1 cellular context compared by ENCODE assay signal in the genomic region with DNA sequence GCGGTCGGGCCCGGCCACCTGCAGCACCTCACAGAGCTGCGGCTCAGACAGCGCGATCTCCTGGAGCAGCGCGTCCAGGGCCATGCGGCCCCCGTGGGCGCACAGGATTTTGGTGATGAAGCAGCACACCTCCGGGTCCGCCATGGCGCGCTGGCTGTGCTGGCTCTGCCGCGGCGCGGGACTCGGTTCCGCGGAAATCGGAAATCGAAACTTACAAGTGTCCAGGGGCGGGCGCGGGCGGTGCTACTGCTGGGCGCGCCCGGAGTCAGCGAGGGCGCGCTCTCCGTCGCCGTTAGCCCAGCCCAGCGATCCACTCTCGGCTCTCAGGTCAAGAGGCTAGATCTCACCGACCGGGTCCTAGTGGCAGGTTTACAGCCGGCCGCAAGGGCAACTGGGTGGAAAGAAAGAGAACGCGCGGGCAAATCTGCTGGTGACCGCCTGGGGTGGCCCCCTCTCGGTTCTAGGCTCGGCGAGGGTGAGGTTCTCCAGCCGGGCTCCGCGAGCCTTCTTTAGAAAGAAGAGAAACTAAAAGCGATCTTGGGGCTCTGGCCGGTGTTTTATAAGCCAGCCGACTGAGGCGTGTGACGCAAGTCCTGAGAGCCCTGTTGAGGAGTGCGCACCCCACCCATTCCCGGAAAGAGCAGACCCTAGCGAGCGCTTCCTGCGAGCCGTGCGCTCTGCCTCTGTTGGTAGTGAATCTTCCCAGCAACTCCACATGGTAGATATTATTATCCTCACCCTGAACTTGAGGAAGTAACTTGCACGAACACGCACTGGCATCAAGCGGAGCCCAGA.
TF ChIP-seq lines count a peak whose summit lies in the region.

A gene (minus strand): TSS at position 533 of the 795 bp plus-strand sequence. CDS start 389 bp downstream, at position 144.

TF ChIP-seq in HepG2, 621 proteins besides CTCF, POLR2A, EP300 and RAD21 (continued from another document):
- TF ChIP-seq, protein P1, sequence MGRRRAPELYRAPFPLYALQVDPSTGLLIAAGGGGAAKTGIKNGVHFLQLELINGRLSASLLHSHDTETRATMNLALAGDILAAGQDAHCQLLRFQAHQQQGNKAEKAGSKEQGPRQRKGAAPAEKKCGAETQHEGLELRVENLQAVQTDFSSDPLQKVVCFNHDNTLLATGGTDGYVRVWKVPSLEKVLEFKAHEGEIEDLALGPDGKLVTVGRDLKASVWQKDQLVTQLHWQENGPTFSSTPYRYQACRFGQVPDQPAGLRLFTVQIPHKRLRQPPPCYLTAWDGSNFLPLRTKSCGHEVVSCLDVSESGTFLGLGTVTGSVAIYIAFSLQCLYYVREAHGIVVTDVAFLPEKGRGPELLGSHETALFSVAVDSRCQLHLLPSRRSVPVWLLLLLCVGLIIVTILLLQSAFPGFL (CRISPR knock-in tag; IDR thresholded peaks at IDR 0.05), result no peak
- TF ChIP-seq KAT7 (CRISPR knock-in tag; IDR thresholded peaks at IDR 0.05; ENCODE audit: borderline replicate concordance) (peak; percentile 54; the same call in 1 of the 2 replicates), MTA1 (CRISPR knock-in tag; IDR thresholded peaks at IDR 0.05; ENCODE audit: borderline replicate concordance) (peak; percentile 17; the same call in 1 of the 2 replicates), ZMYM3 (CRISPR knock-in tag; IDR thresholded peaks at IDR 0.05) (peak; percentile 61; the same call in 1 of the 2 replicates), ZNF441 (CRISPR knock-in tag; IDR thresholded peaks at IDR 0.05; ENCODE audit: borderline replicate concordance) (peak; percentile 71), SALL2 (CRISPR knock-in tag; IDR thresholded peaks at IDR 0.05) (peak; percentile 50; the same call in 1 of the 2 replicates), MATR3 (CRISPR knock-in tag; IDR thresholded peaks at IDR 0.05) (no peak), NCOA2 (CRISPR knock-in tag; IDR thresholded peaks at IDR 0.05) (no peak), ATF1 (CRISPR knock-in tag; IDR thresholded peaks at IDR 0.05) (no peak), AHR (CRISPR knock-in tag; IDR thresholded peaks at IDR 0.05) (0 out of 2 replicates have a peak, but pooled peaks have one; percentile 21), ZNF234 (CRISPR knock-in tag; conservative IDR thresholded peaks at IDR 0.05) (no peak), RFX3 (CRISPR knock-in tag; IDR thresholded peaks at IDR 0.05) (no peak)
- TF ChIP-seq, protein P2, sequence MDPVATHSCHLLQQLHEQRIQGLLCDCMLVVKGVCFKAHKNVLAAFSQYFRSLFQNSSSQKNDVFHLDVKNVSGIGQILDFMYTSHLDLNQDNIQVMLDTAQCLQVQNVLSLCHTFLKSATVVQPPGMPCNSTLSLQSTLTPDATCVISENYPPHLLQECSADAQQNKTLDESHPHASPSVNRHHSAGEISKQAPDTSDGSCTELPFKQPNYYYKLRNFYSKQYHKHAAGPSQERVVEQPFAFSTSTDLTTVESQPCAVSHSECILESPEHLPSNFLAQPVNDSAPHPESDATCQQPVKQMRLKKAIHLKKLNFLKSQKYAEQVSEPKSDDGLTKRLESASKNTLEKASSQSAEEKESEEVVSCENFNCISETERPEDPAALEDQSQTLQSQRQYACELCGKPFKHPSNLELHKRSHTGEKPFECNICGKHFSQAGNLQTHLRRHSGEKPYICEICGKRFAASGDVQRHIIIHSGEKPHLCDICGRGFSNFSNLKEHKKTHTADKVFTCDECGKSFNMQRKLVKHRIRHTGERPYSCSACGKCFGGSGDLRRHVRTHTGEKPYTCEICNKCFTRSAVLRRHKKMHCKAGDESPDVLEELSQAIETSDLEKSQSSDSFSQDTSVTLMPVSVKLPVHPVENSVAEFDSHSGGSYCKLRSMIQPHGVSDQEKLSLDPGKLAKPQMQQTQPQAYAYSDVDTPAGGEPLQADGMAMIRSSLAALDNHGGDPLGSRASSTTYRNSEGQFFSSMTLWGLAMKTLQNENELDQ (CRISPR knock-in tag; IDR thresholded peaks at IDR 0.05; ENCODE audit: borderline replicate concordance), result no peak
- TF ChIP-seq, protein P3, sequence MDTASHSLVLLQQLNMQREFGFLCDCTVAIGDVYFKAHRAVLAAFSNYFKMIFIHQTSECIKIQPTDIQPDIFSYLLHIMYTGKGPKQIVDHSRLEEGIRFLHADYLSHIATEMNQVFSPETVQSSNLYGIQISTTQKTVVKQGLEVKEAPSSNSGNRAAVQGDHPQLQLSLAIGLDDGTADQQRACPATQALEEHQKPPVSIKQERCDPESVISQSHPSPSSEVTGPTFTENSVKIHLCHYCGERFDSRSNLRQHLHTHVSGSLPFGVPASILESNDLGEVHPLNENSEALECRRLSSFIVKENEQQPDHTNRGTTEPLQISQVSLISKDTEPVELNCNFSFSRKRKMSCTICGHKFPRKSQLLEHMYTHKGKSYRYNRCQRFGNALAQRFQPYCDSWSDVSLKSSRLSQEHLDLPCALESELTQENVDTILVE (CRISPR knock-in tag; IDR thresholded peaks at IDR 0.05), result no peak
- TF ChIP-seq, protein P4, sequence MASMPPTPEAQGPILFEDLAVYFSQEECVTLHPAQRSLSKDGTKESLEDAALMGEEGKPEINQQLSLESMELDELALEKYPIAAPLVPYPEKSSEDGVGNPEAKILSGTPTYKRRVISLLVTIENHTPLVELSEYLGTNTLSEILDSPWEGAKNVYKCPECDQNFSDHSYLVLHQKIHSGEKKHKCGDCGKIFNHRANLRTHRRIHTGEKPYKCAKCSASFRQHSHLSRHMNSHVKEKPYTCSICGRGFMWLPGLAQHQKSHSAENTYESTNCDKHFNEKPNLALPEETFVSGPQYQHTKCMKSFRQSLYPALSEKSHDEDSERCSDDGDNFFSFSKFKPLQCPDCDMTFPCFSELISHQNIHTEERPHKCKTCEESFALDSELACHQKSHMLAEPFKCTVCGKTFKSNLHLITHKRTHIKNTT (CRISPR knock-in tag; IDR thresholded peaks at IDR 0.05), result no peak
- TF ChIP-seq, protein P5, sequence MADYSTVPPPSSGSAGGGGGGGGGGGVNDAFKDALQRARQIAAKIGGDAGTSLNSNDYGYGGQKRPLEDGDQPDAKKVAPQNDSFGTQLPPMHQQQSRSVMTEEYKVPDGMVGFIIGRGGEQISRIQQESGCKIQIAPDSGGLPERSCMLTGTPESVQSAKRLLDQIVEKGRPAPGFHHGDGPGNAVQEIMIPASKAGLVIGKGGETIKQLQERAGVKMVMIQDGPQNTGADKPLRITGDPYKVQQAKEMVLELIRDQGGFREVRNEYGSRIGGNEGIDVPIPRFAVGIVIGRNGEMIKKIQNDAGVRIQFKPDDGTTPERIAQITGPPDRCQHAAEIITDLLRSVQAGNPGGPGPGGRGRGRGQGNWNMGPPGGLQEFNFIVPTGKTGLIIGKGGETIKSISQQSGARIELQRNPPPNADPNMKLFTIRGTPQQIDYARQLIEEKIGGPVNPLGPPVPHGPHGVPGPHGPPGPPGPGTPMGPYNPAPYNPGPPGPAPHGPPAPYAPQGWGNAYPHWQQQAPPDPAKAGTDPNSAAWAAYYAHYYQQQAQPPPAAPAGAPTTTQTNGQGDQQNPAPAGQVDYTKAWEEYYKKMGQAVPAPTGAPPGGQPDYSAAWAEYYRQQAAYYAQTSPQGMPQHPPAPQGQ (CRISPR knock-in tag; IDR thresholded peaks at IDR 0.05; ENCODE audit: borderline replicate concordance), result no peak
- TF ChIP-seq, protein P6, sequence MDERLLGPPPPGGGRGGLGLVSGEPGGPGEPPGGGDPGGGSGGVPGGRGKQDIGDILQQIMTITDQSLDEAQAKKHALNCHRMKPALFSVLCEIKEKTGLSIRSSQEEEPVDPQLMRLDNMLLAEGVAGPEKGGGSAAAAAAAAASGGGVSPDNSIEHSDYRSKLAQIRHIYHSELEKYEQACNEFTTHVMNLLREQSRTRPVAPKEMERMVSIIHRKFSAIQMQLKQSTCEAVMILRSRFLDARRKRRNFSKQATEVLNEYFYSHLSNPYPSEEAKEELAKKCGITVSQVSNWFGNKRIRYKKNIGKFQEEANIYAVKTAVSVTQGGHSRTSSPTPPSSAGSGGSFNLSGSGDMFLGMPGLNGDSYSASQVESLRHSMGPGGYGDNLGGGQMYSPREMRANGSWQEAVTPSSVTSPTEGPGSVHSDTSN (CRISPR knock-in tag; IDR thresholded peaks at IDR 0.05), result no peak
